ENCODE assay signal across 20 cellular contexts in genomic region chr14:94384342-94384741, GRCh38. TPM values are rescaled to one million over a fixed set of nuclear protein-coding genes. Genes with fewer than 3 reads are reported as not detected.
"Had no signal": no experiment of that assay in that cellular context is flagged by ENCODE, and none has a peak within 500 bp of the region (broad histone marks: within the 10 kb centered on the region; RNA-seq: fewer than 3 reads in every experiment).

No MANE protein-coding gene starts in this region.

- H3K4me1 ChIP-seq: pancreas had no signal

- H3K36me3 ChIP-seq: pancreas had no signal

- H3K4me3 Mint-ChIP-seq: activated naive CD8-positive, alpha-beta T cell treated with anti-CD3 and anti-CD28 coated beads, Interleukin-2, amount 10 ng/mL, durations not matched to agents 7 days and 5 days; natural killer cell; type B pancreatic cell had no signal

- H3K27me3 Mint-ChIP-seq: type B pancreatic cell had no signal

- DNase-seq: activated CD4-positive, alpha-beta T cell treated with anti-CD3 and anti-CD28 coated beads, Interleukin-2, amount 50 U/mL, for 1 hour; activated CD4-positive, CD25-positive, alpha-beta regulatory T cell; activated naive CD4-positive, alpha-beta T cell treated with Interleukin-2 at 50 U/mL for 16 hours; activated naive CD8-positive, alpha-beta T cell treated with anti-CD3 and anti-CD28 coated beads, Interleukin-2, amount 10 ng/mL, durations not matched to agents 7 days and 5 days; caudate nucleus; erythroblast; foreskin melanocyte; glutamatergic neuron; kidney; left ventricle myocardium superior; mesenchymal stem cell; natural killer cell; pancreas; SK-N-SH; stimulated activated naive CD4-positive, alpha-beta T cell treated with Interleukin-2 at 50 U/mL for 16 hours; T-helper 1 cell; T-helper 9 cell had no signal

- H3K36me3 Mint-ChIP-seq: activated naive CD8-positive, alpha-beta T cell treated with anti-CD3 and anti-CD28 coated beads, Interleukin-2, amount 10 ng/mL, durations not matched to agents 7 days and 5 days; brain; natural killer cell; type B pancreatic cell had no signal

- H3K9me3 Mint-ChIP-seq: activated naive CD8-positive, alpha-beta T cell treated with anti-CD3 and anti-CD28 coated beads, Interleukin-2, amount 10 ng/mL, durations not matched to agents 7 days and 5 days; brain; natural killer cell; type B pancreatic cell had no signal

- ATAC-seq: natural killer cell had no signal

- H3K27me3 ChIP-seq: pancreas had no signal

- H3K27ac Mint-ChIP-seq: activated naive CD8-positive, alpha-beta T cell treated with anti-CD3 and anti-CD28 coated beads, Interleukin-2, amount 10 ng/mL, durations not matched to agents 7 days and 5 days; natural killer cell had no signal

- H3K4me3 ChIP-seq: pancreas had no signal

- H3K4me1 Mint-ChIP-seq: activated naive CD8-positive, alpha-beta T cell treated with anti-CD3 and anti-CD28 coated beads, Interleukin-2, amount 10 ng/mL, durations not matched to agents 7 days and 5 days; natural killer cell had no signal

- H3K9me3 ChIP-seq: pancreas, SK-N-SH had no signal

RNA-seq across cellular contexts. Expression of gene SERPINA2, which starts 17.8 kb away (rescaled TPM):
- total RNA-seq: activated naive CD8-positive, alpha-beta T cell treated with anti-CD3 and anti-CD28 coated beads, Interleukin-2, amount 10 ng/mL, durations not matched to agents 7 days and 5 days; kidney; left ventricle myocardium superior; natural killer cell; pancreas; sciatic nerve had no signal
